19 cellular contexts compared by ENCODE assay signal in genomic region chr9:111067472-111067871, GRCh38. TPM values are rescaled to one million over a fixed set of nuclear protein-coding genes. Genes with fewer than 3 reads are reported as not detected.
DNase-seq lines count a peak whose midpoint lies in the region; ATAC-seq and TF ChIP-seq lines count a peak whose summit lies in the region.
"Had no signal": no experiment of that assay in that cellular context is flagged by ENCODE, and none has a peak within 500 bp of the region (broad histone marks: within the 10 kb centered on the region; RNA-seq: fewer than 3 reads in every experiment).

No MANE protein-coding gene starts in this region.

- no peaks in the 10 kb centered on the region for H3F3A ChIP-seq in neural cell (ENCODE audit: insufficient read depth, low read length, poor library complexity, severe bottlenecking)

- TF ChIP-seq RAD21 in neural cell (conservative IDR thresholded peaks at IDR 0.05) = no peak

- no peak overlapping the region for H3K9ac ChIP-seq in neural cell (ENCODE audit: low read length)

- TF ChIP-seq CTCF in neural cell (IDR thresholded peaks at IDR 0.05; ENCODE audit: poor library complexity, severe bottlenecking) (no peak), vagina (IDR thresholded peaks at IDR 0.05) (no peak)

- peaks cover 0 to 8% of the 10 kb centered on the region in 2 donors for H3K9me3 Mint-ChIP-seq in activated naive CD4-positive, alpha-beta T cell treated with anti-CD3 and anti-CD28 coated beads, Interleukin-2, amount 50 U/mL, for 72 hours
- H3K9me3 Mint-ChIP-seq: CD8-positive, alpha-beta T cell had no signal

- no peak for TF ChIP-seq POLR2A in vagina (IDR thresholded peaks at IDR 0.05)

- H2AFZ ChIP-seq in neural cell (ENCODE audit: low read depth, low read length) = no peak overlapping the region

- peak; percentile 47 for ATAC-seq in Right ventricle myocardium inferior
- no peak for ATAC-seq in HG02852 (IDR thresholded peaks at IDR 0.05; ENCODE audit: unreplicated experiment)
- no peak for ATAC-seq in activated naive CD4-positive, alpha-beta T cell treated with anti-CD3 and anti-CD28 coated beads, Interleukin-2, amount 50 U/mL, for 72 hours
- ATAC-seq: CD8-positive, alpha-beta T cell; K562 had no signal

- H3K36me3 ChIP-seq in neural cell (ENCODE audit: insufficient read depth, low read length) = no peaks in the 10 kb centered on the region
- H3K36me3 ChIP-seq in vagina = no peaks in the 10 kb centered on the region
- H3K36me3 ChIP-seq: colonic mucosa, upper lobe of left lung had no signal

- H3K4me3 ChIP-seq in neural cell (ENCODE audit: low read length) (no peak overlapping the region), vagina (no peak overlapping the region)
- H3K4me3 ChIP-seq: colonic mucosa, K562, upper lobe of left lung had no signal

- H3K9me2 ChIP-seq in neural cell (ENCODE audit: insufficient read depth, low read length) = no peaks in the 10 kb centered on the region

- H3K27ac ChIP-seq in neural cell (ENCODE audit: low read length) = no peak overlapping the region
- peak overlapping the region; percentile 75 for H3K27ac ChIP-seq in vagina
- H3K27ac ChIP-seq: colonic mucosa had no signal

- H3K4me2 ChIP-seq in neural cell (ENCODE audit: low read length) = peak overlapping the region; percentile 0

- H3K79me2 ChIP-seq in neural cell (replicated peaks; ENCODE audit: insufficient read depth, low read length) = no peaks in the 10 kb centered on the region

- H4K20me1 ChIP-seq in neural cell (ENCODE audit: insufficient read depth) = no peaks in the 10 kb centered on the region

- no peaks in the 10 kb centered on the region for H3K36me3 Mint-ChIP-seq in activated naive CD4-positive, alpha-beta T cell treated with anti-CD3 and anti-CD28 coated beads, Interleukin-2, amount 50 U/mL, for 72 hours
- H3K36me3 Mint-ChIP-seq: CD8-positive, alpha-beta T cell had no signal

- DNase-seq in Right ventricle myocardium inferior (ENCODE audit: missing footprints) (no peak), cardiac septum (ENCODE audit: low spot score) (no peak), fibroblast of peridontal ligament (ENCODE audit: extremely low read depth) (peak; percentile 37), vagina (ENCODE audit: extremely low spot score in 2 of 2) (no peak), NCI-H446 treated with DMSO at 0.1 percent for 48 hours (lab: John Stamatoyannopoulos, UW) (no peak)
- no peak for DNase-seq in activated naive CD4-positive, alpha-beta T cell treated with anti-CD3 and anti-CD28 coated beads, Interleukin-2, amount 50 U/mL, for 72 hours (ENCODE audit: low spot score in 2 of 2)
- DNase-seq: activated CD4-positive, CD25-positive, alpha-beta regulatory T cell; activated effector memory CD4-positive, alpha-beta T cell treated with anti-CD3 and anti-CD28 coated beads, Interleukin-2, amount 50 U/mL, for 16 hours; aorta; CD8-positive, alpha-beta T cell; colonic mucosa; glutamatergic neuron; mesendoderm; NCI-H1092; T-helper 1 cell had no signal

- intact Hi-C loops in Right ventricle myocardium inferior (cut with DNase I) (no loop called here), cardiac septum (cut with DNase I) (no loop called here), vagina (cut with DNase I) (no loop called here)

- peak; percentile 51 for TF ChIP-seq EP300 in neural cell (conservative IDR thresholded peaks at IDR 0.05; ENCODE audit: poor library complexity, severe bottlenecking)

- no peak overlapping the region for H3K27ac Mint-ChIP-seq in activated naive CD4-positive, alpha-beta T cell treated with anti-CD3 and anti-CD28 coated beads, Interleukin-2, amount 50 U/mL, for 72 hours
- H3K27ac Mint-ChIP-seq: CD8-positive, alpha-beta T cell had no signal

- H3K27me3 ChIP-seq in neural cell (ENCODE audit: insufficient read depth, low read depth, low read length) = no peaks in the 10 kb centered on the region
- H3K27me3 ChIP-seq in vagina = no peaks in the 10 kb centered on the region
- H3K27me3 ChIP-seq: colonic mucosa, upper lobe of left lung had no signal

- H3K9me3 ChIP-seq in neural cell (ENCODE audit: low read length) (no peaks in the 10 kb centered on the region), vagina (no peaks in the 10 kb centered on the region)
- H3K9me3 ChIP-seq: colonic mucosa, upper lobe of left lung had no signal

- peaks cover 23% of the 10 kb centered on the region for H3K4me1 ChIP-seq in vagina
- H3K4me1 ChIP-seq: colonic mucosa had no signal

TF ChIP-seq in neural cell, 6 proteins besides CTCF, POLR2A, EP300 and RAD21:
- TF ChIP-seq SMC3 (conservative IDR thresholded peaks at IDR 0.05; ENCODE audit: poor library complexity) (no peak), MXI1 (conservative IDR thresholded peaks at IDR 0.05; ENCODE audit: poor library complexity, severe bottlenecking) (no peak), EZH2 (IDR thresholded peaks at IDR 0.05; ENCODE audit: borderline replicate concordance, insufficient read depth, low read length, poor library complexity, severe bottlenecking) (no peak), POLR2AphosphoS5 (IDR thresholded peaks at IDR 0.05) (peak; percentile 32), TAF1 (IDR thresholded peaks at IDR 0.05; ENCODE audit: low read depth) (no peak)
- TF ChIP-seq, protein P1, sequence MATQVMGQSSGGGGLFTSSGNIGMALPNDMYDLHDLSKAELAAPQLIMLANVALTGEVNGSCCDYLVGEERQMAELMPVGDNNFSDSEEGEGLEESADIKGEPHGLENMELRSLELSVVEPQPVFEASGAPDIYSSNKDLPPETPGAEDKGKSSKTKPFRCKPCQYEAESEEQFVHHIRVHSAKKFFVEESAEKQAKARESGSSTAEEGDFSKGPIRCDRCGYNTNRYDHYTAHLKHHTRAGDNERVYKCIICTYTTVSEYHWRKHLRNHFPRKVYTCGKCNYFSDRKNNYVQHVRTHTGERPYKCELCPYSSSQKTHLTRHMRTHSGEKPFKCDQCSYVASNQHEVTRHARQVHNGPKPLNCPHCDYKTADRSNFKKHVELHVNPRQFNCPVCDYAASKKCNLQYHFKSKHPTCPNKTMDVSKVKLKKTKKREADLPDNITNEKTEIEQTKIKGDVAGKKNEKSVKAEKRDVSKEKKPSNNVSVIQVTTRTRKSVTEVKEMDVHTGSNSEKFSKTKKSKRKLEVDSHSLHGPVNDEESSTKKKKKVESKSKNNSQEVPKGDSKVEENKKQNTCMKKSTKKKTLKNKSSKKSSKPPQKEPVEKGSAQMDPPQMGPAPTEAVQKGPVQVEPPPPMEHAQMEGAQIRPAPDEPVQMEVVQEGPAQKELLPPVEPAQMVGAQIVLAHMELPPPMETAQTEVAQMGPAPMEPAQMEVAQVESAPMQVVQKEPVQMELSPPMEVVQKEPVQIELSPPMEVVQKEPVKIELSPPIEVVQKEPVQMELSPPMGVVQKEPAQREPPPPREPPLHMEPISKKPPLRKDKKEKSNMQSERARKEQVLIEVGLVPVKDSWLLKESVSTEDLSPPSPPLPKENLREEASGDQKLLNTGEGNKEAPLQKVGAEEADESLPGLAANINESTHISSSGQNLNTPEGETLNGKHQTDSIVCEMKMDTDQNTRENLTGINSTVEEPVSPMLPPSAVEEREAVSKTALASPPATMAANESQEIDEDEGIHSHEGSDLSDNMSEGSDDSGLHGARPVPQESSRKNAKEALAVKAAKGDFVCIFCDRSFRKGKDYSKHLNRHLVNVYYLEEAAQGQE (IDR thresholded peaks at IDR 0.05; ENCODE audit: borderline replicate concordance) = no peak

RNA-seq across cellular contexts. Expression of gene LPAR1, which starts 29.2 kb away (rescaled TPM):
- total RNA-seq in Right ventricle myocardium inferior (13.8 TPM), cardiac septum (10.6 TPM), vagina (83.0 TPM)
- 0.32 and 0.54 TPM in 2 replicates for polyA plus RNA-seq in neural cell
- 1.3 and 1.7 TPM in 2 replicates for polyA minus RNA-seq in neural cell
- total RNA-seq in activated naive CD4-positive, alpha-beta T cell treated with anti-CD3 and anti-CD28 coated beads, Interleukin-2, amount 50 U/mL, for 72 hours = not detected
- total RNA-seq: CD8-positive, alpha-beta T cell had no signal
- polyA plus RNA-seq: K562 had no signal

Comparison
In these comparisons a context has a peak if more than half of its experiments do, and no peak if none do; other contexts are left out.
1. RNA of gene LPAR1, which starts 29.2 kb away (total RNA-seq): 83.0 TPM in vagina (single experiment), 13.8 TPM in Right ventricle myocardium inferior (single experiment) and 10.6 TPM in cardiac septum (single experiment); not detected in activated naive CD4-positive, alpha-beta T cell treated with anti-CD3 and anti-CD28 coated beads, Interleukin-2, amount 50 U/mL, for 72 hours; every median in the first group is over 10 times any median in the second.